ENCODE assay signal across 8 cellular contexts in the genomic region with DNA sequence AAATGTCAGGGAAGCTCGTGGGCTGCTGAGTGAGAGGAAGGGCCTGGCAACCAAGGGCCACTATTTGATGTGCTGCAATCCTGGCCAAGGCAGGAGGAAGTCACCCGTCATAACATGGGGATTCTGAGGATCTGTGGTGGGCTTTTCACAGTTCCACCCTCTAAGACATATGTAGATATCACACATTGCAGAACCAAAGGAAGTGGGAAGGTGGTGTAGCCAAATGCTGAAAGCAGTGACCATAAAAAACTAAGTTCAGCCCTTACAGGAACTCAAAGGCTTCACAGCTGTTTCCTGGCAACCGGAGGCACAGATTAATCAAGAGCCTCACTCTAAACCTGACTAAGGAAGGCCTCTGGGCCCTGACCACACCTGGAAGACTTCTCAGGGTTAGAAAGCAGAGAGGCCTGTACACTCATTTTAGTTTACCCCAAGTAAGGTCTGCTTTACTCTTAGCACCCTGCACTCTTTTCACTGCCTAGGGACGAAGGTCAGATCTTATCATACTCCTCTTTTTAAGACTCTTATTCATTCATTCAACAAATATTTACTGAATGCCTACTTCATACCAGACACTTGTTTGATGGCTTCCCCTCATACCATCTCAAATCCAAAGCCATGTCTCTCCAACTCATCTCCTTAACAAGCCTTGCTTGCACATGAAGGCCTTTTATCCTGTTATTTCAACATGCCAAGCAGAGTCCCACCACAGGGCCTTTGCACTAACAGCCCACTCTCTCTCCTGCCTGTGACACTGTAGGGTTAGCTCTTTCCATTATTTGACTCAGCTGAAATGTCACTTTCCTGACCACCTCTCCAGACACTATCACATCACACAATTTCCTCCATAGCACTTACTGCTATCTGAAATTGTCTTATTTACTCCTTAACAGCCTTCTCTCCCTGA. TPM values are rescaled to one million over a fixed set of nuclear protein-coding genes. Genes with fewer than 3 reads are reported as not detected.
A peak's percentile ranks its signal among the peaks of the same experiment; 100 is the strongest.
DNase-seq lines count a peak whose midpoint lies in the region; ATAC-seq and TF ChIP-seq lines count a peak whose summit lies in the region.

No MANE protein-coding gene starts in this region.

- peak overlapping the region; percentile 85 for H3K4me3 ChIP-seq in fibroblast of villous mesenchyme (ENCODE audit: low read depth, low read length)

- TF ChIP-seq CTCF in WTC11 (IDR thresholded peaks at IDR 0.05) (no peak), fibroblast of villous mesenchyme (IDR thresholded peaks at IDR 0.05; ENCODE audit: insufficient read depth, low read depth, low read length) (no peak)

- H3K27me3 Mint-ChIP-seq in WTC11 (ENCODE audit: low read depth) = no peaks in the 10 kb centered on the region

- H3K4me3 Mint-ChIP-seq in WTC11 = no peak overlapping the region

- peaks cover 75% of the 10 kb centered on the region for H3K4me1 Mint-ChIP-seq in WTC11

- peak overlapping the region; percentile 28 for H3K27ac Mint-ChIP-seq in WTC11

- no peaks in the 10 kb centered on the region for H3K9me3 Mint-ChIP-seq in WTC11

- no peaks in the 10 kb centered on the region for H3K36me3 Mint-ChIP-seq in WTC11

- ATAC-seq in HG03378 (IDR thresholded peaks at IDR 0.05; ENCODE audit: unreplicated experiment) (peak; percentile 44), WTC11 (no peak)

- CTCF ChIA-PET in WTC11 (lab: Charles Lee) = interaction anchor here (0.6 to 2.6 kb wide), 5 partner anchors 24 to 478 kb away, joined by 3 to 7 read pairs (median 4); no protein-coding TSS in a partner anchor

- peak; percentile 60 for DNase-seq in activated CD4-positive, alpha-beta T cell treated with anti-CD3 and anti-CD28 coated beads for 48 hours
- no peak for DNase-seq in activated CD4-positive, alpha-beta T cell treated with anti-CD3 and anti-CD28 coated beads, Interleukin-2, amount 50 U/mL, for 4 hours
- DNase-seq in WTC11 (ENCODE audit: low spot score) (no peak), fibroblast of villous mesenchyme (ENCODE audit: low read depth) (peak; percentile 68), nucleus accumbens (lab: John Stamatoyannopoulos, UW) (no peak), D341Med (ENCODE audit: low spot score) (no peak)
- peak; percentile 16 for DNase-seq in stimulated activated CD8-positive, alpha-beta memory T cell treated with anti-CD3 and anti-CD28 coated beads, Interleukin-15, amount 100 ng/mL, for 1 hour (ENCODE audit: low read depth)

- POLR2A ChIA-PET in WTC11 (lab: Charles Lee) = no interaction called here

TF ChIP-seq in WTC11, 78 proteins besides CTCF, POLR2A, EP300 and RAD21:
- TF ChIP-seq ZNF423 (CRISPR knock-in tag; IDR thresholded peaks at IDR 0.05) (no peak), HMGA2 (CRISPR knock-in tag; IDR thresholded peaks at IDR 0.05) (no peak), USF2 (CRISPR knock-in tag; IDR thresholded peaks at IDR 0.05) (no peak), MXD4 (CRISPR knock-in tag; IDR thresholded peaks at IDR 0.05; ENCODE audit: borderline replicate concordance) (no peak), ELF4 (CRISPR knock-in tag; IDR thresholded peaks at IDR 0.05; ENCODE audit: low read depth) (no peak)

RNA-seq across cellular contexts. Expression of gene UBE2V1, which starts 2.6 kb away (rescaled TPM):
- 132 to 146 TPM (median 144 TPM) in 3 replicates for total RNA-seq in WTC11 (2021)
- 88.1 and 90.2 TPM in 2 replicates for total RNA-seq in fibroblast of villous mesenchyme

RNA-seq across cellular contexts. Expression of gene PEDS1, which starts 43.1 kb away (rescaled TPM):
- total RNA-seq in WTC11 (2021) = 35.0 to 36.7 TPM (median 35.6 TPM) in 3 replicates
- total RNA-seq in fibroblast of villous mesenchyme = 25.9 and 27.7 TPM in 2 replicates

Comparison
In these comparisons a context has a peak if more than half of its experiments do, and no peak if none do; other contexts are left out.
1. DNase-seq: peak in activated CD4-positive, alpha-beta T cell treated with anti-CD3 and anti-CD28 coated beads for 48 hours (single experiment), fibroblast of villous mesenchyme (single experiment) and stimulated activated CD8-positive, alpha-beta memory T cell treated with anti-CD3 and anti-CD28 coated beads, Interleukin-15, amount 100 ng/mL, for 1 hour (single experiment); none in activated CD4-positive, alpha-beta T cell treated with anti-CD3 and anti-CD28 coated beads, Interleukin-2, amount 50 U/mL, for 4 hours (0 of 2), WTC11 (single experiment), nucleus accumbens (0 of 56) and D341Med (single experiment).